13 cellular contexts compared by ENCODE assay signal in genomic region chr3:134369861-134370596, GRCh38. TPM values are rescaled to one million over a fixed set of nuclear protein-coding genes. Genes with fewer than 3 reads are reported as not detected.
DNase-seq lines count a peak whose midpoint lies in the region; ATAC-seq and TF ChIP-seq lines count a peak whose summit lies in the region.
"Had no signal": no experiment of that assay in that cellular context is flagged by ENCODE, and none has a peak within 500 bp of the region (broad histone marks: within the 10 kb centered on the region; RNA-seq: fewer than 3 reads in every experiment).

No MANE protein-coding gene starts in this region.

- peaks cover 68% of the 10 kb centered on the region for H3K27me3 Mint-ChIP-seq in stimulated activated memory B cell treated with anti-CD40 and anti-IgM and Interleukin-4, amounts not matched to agents 10 μg/mL and 1 μg/mL and 100 μg/mL, for 72 hours

- H3K9me3 ChIP-seq in WERI-Rb-1 (ENCODE audit: severe bottlenecking) (no peaks in the 10 kb centered on the region), heart right ventricle (no peaks in the 10 kb centered on the region), prostate gland (no peaks in the 10 kb centered on the region)

- no peak overlapping the region for H3K4me3 Mint-ChIP-seq in stimulated activated memory B cell treated with anti-CD40 and anti-IgM and Interleukin-4, amounts not matched to agents 10 μg/mL and 1 μg/mL and 100 μg/mL, for 72 hours
- H3K4me3 Mint-ChIP-seq: CD4-positive, alpha-beta T cell had no signal

- peak; percentile 37 for DNase-seq in AG10803 (ENCODE audit: low read depth)
- DNase-seq in WERI-Rb-1, result no peak
- no peak for DNase-seq in heart right ventricle
- no peak for DNase-seq in prostate gland (ENCODE audit: low spot score)
- no peak for DNase-seq in activated CD8-positive, alpha-beta memory T cell treated with anti-CD3 and anti-CD28 coated beads for 24 hours
- DNase-seq in foreskin melanocyte, result no peak
- DNase-seq: activated T-cell treated with anti-CD3 and anti-CD28 coated beads, Interleukin-2, amount 50 U/mL, for 48 hours; CD4-positive, alpha-beta T cell; stimulated activated CD4-positive, alpha-beta T cell treated with anti-CD3 and anti-CD28 coated beads, Interleukin-12 subunit alpha, Interleukin-12 subunit beta, amount 100 ng/mL, for 4 hours; stimulated activated naive CD4-positive, alpha-beta T cell treated with Interleukin-2 at 50 U/mL for 16 hours had no signal

- ATAC-seq in heart right ventricle (no peak), HG03045 (IDR thresholded peaks at IDR 0.05; ENCODE audit: unreplicated experiment) (no peak)
- no peak for ATAC-seq in stimulated activated memory B cell treated with anti-CD40 and anti-IgM and Interleukin-4, amounts not matched to agents 10 μg/mL and 1 μg/mL and 100 μg/mL, for 72 hours
- ATAC-seq: GM12878 had no signal

- no peak for TF ChIP-seq POLR2A in prostate gland (IDR thresholded peaks at IDR 0.05)

- H3K4me1 ChIP-seq in heart right ventricle, result peaks cover 37 to 87% (median 74%) of the 10 kb centered on the region in 9 donors
- H3K4me1 ChIP-seq in prostate gland (replicated peaks), result peaks cover 12% of the 10 kb centered on the region

- H3K36me3 ChIP-seq in WERI-Rb-1 (peaks cover 84% of the 10 kb centered on the region), heart right ventricle (peaks cover 0 to 70% (median 59%) of the 10 kb centered on the region in 9 donors), prostate gland (peaks cover 19 to 55% of the 10 kb centered on the region in 2 donors)

- H3K27me3 ChIP-seq in WERI-Rb-1 (ENCODE audit: insufficient read depth, low read depth, severe bottlenecking), result no peaks in the 10 kb centered on the region
- peaks cover 0 to 18% (median 0%) of the 10 kb centered on the region in 7 donors for H3K27me3 ChIP-seq in heart right ventricle
- no peaks in the 10 kb centered on the region for H3K27me3 ChIP-seq in prostate gland (replicated peaks; ENCODE audit: insufficient read depth)

- intact Hi-C loops in heart right ventricle (cut with DNase I) (loop anchor here in 8 of 10 donors (2.0 to 10.0 kb wide), 6 partner anchors 55 to 795 kb away; partner anchors contain the start of genes ANAPC13 (in 2 of the 8), CEP63 (in 2 of the 8) and CDV3 (in 1 of the 8)), prostate gland (cut with DNase I) (no loop called here)

- H3K4me1 Mint-ChIP-seq in stimulated activated memory B cell treated with anti-CD40 and anti-IgM and Interleukin-4, amounts not matched to agents 10 μg/mL and 1 μg/mL and 100 μg/mL, for 72 hours, result peaks cover 14% of the 10 kb centered on the region

- H3K27ac Mint-ChIP-seq in stimulated activated memory B cell treated with anti-CD40 and anti-IgM and Interleukin-4, amounts not matched to agents 10 μg/mL and 1 μg/mL and 100 μg/mL, for 72 hours, result no peak overlapping the region
- H3K27ac Mint-ChIP-seq: CD4-positive, alpha-beta T cell had no signal

- H3K27ac ChIP-seq in WERI-Rb-1 (peak overlapping the region; percentile 71), heart right ventricle (peak overlapping the region in 9 of 10 donors; percentile 70 to 100 (median 100)), prostate gland (peak overlapping the region; percentile 36 to 97)

- H3K36me3 Mint-ChIP-seq in stimulated activated memory B cell treated with anti-CD40 and anti-IgM and Interleukin-4, amounts not matched to agents 10 μg/mL and 1 μg/mL and 100 μg/mL, for 72 hours, result no peaks in the 10 kb centered on the region

- H3K9me3 Mint-ChIP-seq in stimulated activated memory B cell treated with anti-CD40 and anti-IgM and Interleukin-4, amounts not matched to agents 10 μg/mL and 1 μg/mL and 100 μg/mL, for 72 hours, result no peaks in the 10 kb centered on the region
- H3K9me3 Mint-ChIP-seq: CD4-positive, alpha-beta T cell had no signal

- WGBS in heart right ventricle, 2 donors, result 39 to 41% methylated on average over 2 of the region's 2 CpGs
- WGBS in prostate gland, result 89% methylated on average over 2 of the region's 2 CpGs

- H3K4me3 ChIP-seq in AG10803 (ENCODE audit: low read length), result peak overlapping the region; percentile 99
- H3K4me3 ChIP-seq in WERI-Rb-1 (ENCODE audit: low read depth, low read length), result no peak overlapping the region
- peak overlapping the region in 5 of 10 donors; percentile 72 to 94 (median 89) for H3K4me3 ChIP-seq in heart right ventricle
- H3K4me3 ChIP-seq in prostate gland, result no peak overlapping the region
- H3K4me3 ChIP-seq: GM12878 had no signal

- no peak for TF ChIP-seq CTCF in AG10803 (conservative IDR thresholded peaks at IDR 0.05; ENCODE audit: low read length)
- TF ChIP-seq CTCF in WERI-Rb-1 (IDR thresholded peaks at IDR 0.05; ENCODE audit: low read depth, low read length), result no peak
- no peak for TF ChIP-seq CTCF in heart right ventricle (IDR thresholded peaks at IDR 0.05)
- no peak for TF ChIP-seq CTCF in prostate gland (IDR thresholded peaks at IDR 0.05)

RNA-seq across cellular contexts. Expression of gene AMOTL2, which starts 4.2 kb away (rescaled TPM):
- 10 to 100 TPM; 27.8 to 96.6 (median 57.8) TPM for total RNA-seq in heart right ventricle
- 10 to 100 TPM; 18.7 to 19.8 TPM for polyA plus RNA-seq in heart right ventricle
- 10 to 100 TPM; 86.1 to 92.8 TPM for total RNA-seq in prostate gland
- total RNA-seq: CD4-positive, alpha-beta T cell had no signal
